ENCODE assay signal across 17 cellular contexts in genomic region chr14:74962493-74962892, GRCh38. TPM values are rescaled to one million over a fixed set of nuclear protein-coding genes. Genes with fewer than 3 reads are reported as not detected.
A peak's percentile ranks its signal among the peaks of the same experiment; 100 is the strongest.
DNase-seq lines count a peak whose midpoint lies in the region; ATAC-seq, FAIRE-seq and TF ChIP-seq lines count a peak whose summit lies in the region.
"Had no signal": no experiment of that assay in that cellular context is flagged by ENCODE, and none has a peak within 500 bp of the region (broad histone marks: within the 10 kb centered on the region; RNA-seq: fewer than 3 reads in every experiment).

No MANE protein-coding gene starts in this region.

- RAD21 ChIA-PET in GM12878 (lab: Charles Lee; ENCODE audit: unreplicated experiment) = interaction anchor here (0.7 to 1.8 kb wide), 6 partner anchors 11 to 83 kb away, joined by 3 to 6 read pairs (median 3); no protein-coding TSS in a partner anchor

- SMC1A ChIA-PET in GM12878 (lab: Charles Lee; ENCODE audit: uncharacterized antibody, unreplicated experiment) = interaction anchor here (0.7 to 2.3 kb wide), 5 partner anchors 11 to 127 kb away, joined by 3 to 14 read pairs (median 3); no protein-coding TSS in a partner anchor

- no peaks in the 10 kb centered on the region for H3K9me3 Mint-ChIP-seq in stimulated activated memory B cell treated with anti-CD40 and anti-IgM and Interleukin-4, amounts not matched to agents 10 μg/mL and 1 μg/mL and 100 μg/mL, for 72 hours
- H3K9me3 Mint-ChIP-seq: central memory CD8-positive, alpha-beta T cell had no signal

- in situ Hi-C loops in GM12878 (cut with MboI) = no loop called here
- in situ Hi-C loops in GM23248 (cut with MboI) = no loop called here

- H3K36me3 ChIP-seq in GM12878 (ENCODE audit: control insufficient read depth in 2 of 2, insufficient read depth in 2 of 2, low read length in 1 of 2) = no peaks in the 10 kb centered on the region
- H3K36me3 ChIP-seq in GM23248 (ENCODE audit: low read depth) = no peaks in the 10 kb centered on the region
- H3K36me3 ChIP-seq: esophagus squamous epithelium had no signal

- ATAC-seq in GM12878 (peak; percentile 75), GM18858 (IDR thresholded peaks at IDR 0.05; ENCODE audit: unreplicated experiment) (no peak)
- ATAC-seq in stimulated activated memory B cell treated with anti-CD40 and anti-IgM and Interleukin-4, amounts not matched to agents 10 μg/mL and 1 μg/mL and 100 μg/mL, for 72 hours = peak; percentile 69

- H3K4me3 ChIP-seq in GM12878 (no peak overlapping the region), GM23248 (no peak overlapping the region)
- H3K4me3 ChIP-seq: esophagus squamous epithelium had no signal

- CTCF ChIA-PET in GM12878 (lab: Yijun Ruan, JAX) = interaction anchor here (0.8 to 8.6 kb wide), 7 partner anchors 16 to 126 kb away, joined by 3 to 61 read pairs (median 4); partner anchors contain the start of genes EIF2B2 and ZC2HC1C

- peaks cover 24% of the 10 kb centered on the region for H3K4me1 Mint-ChIP-seq in stimulated activated memory B cell treated with anti-CD40 and anti-IgM and Interleukin-4, amounts not matched to agents 10 μg/mL and 1 μg/mL and 100 μg/mL, for 72 hours
- H3K4me1 Mint-ChIP-seq: central memory CD8-positive, alpha-beta T cell had no signal

- H3K27ac Mint-ChIP-seq in stimulated activated memory B cell treated with anti-CD40 and anti-IgM and Interleukin-4, amounts not matched to agents 10 μg/mL and 1 μg/mL and 100 μg/mL, for 72 hours = peak overlapping the region; percentile 82

- H3K27me3 ChIP-seq in GM12878 (replicated peaks in 1 of 2; ENCODE audit: control insufficient read depth in 2 of 2, insufficient read depth in 2 of 2, low read length in 1 of 2) (no peaks in the 10 kb centered on the region), GM23248 (replicated peaks; ENCODE audit: insufficient read depth) (no peaks in the 10 kb centered on the region)
- H3K27me3 ChIP-seq: esophagus squamous epithelium had no signal

- TF ChIP-seq CTCF in GM12878 (IDR thresholded peaks at IDR 0.05 in 2 of 3, conservative IDR thresholded peaks at IDR 0.05 in 1 of 3; ENCODE audit: control insufficient read depth in 2 of 3, extremely low read depth in 1 of 3, insufficient read depth in 1 of 3, low read depth in 3 of 3, low read length in 3 of 3) = no peak

- H3K36me3 Mint-ChIP-seq in stimulated activated memory B cell treated with anti-CD40 and anti-IgM and Interleukin-4, amounts not matched to agents 10 μg/mL and 1 μg/mL and 100 μg/mL, for 72 hours = no peaks in the 10 kb centered on the region

- POLR2A ChIA-PET in GM12878 (lab: Charles Lee) = interaction anchor here (0.8 kb wide), 1 partner anchor 9 kb away, joined by 4 read pairs; no protein-coding TSS in a partner anchor

- peaks cover 23% of the 10 kb centered on the region for H3F3A ChIP-seq in GM23248 (ENCODE audit: insufficient read depth)

- WGBS in GM12878 (ENCODE audit: insufficient coverage, insufficient replicate concordance, low lambda C conversion rate, missing lambda C conversion rate) = 31% methylated on average over 8 of the region's 8 CpGs
- 90% methylated on average over 8 of the region's 8 CpGs for WGBS in GM23248 (ENCODE audit: low coverage in 1 of 2, low lambda C conversion rate in 2 of 2, missing lambda C conversion rate in 2 of 2), 2 experiments

- no peaks in the 10 kb centered on the region for H3K27me3 Mint-ChIP-seq in stimulated activated memory B cell treated with anti-CD40 and anti-IgM and Interleukin-4, amounts not matched to agents 10 μg/mL and 1 μg/mL and 100 μg/mL, for 72 hours

- H3K4me2 ChIP-seq in GM12878 (ENCODE audit: control insufficient read depth, insufficient read depth) (peak overlapping the region; percentile 62), GM23248 (ENCODE audit: unreplicated experiment) (no peak overlapping the region)

- peak overlapping the region; percentile 22 for H3K4me3 Mint-ChIP-seq in stimulated activated memory B cell treated with anti-CD40 and anti-IgM and Interleukin-4, amounts not matched to agents 10 μg/mL and 1 μg/mL and 100 μg/mL, for 72 hours
- H3K4me3 Mint-ChIP-seq: central memory CD8-positive, alpha-beta T cell had no signal

- H3K27ac ChIP-seq in GM12878 (ENCODE audit: control insufficient read depth, insufficient read depth) = no peak overlapping the region
- H3K27ac ChIP-seq in GM23248 = no peak overlapping the region
- H3K27ac ChIP-seq: esophagus squamous epithelium had no signal

- intact Hi-C loops in GM12878 (cut with micrococcal nuclease; ENCODE audit: unreplicated experiment) = no loop called here

- H3K4me1 ChIP-seq in GM12878 (ENCODE audit: control insufficient read depth, insufficient read depth, low read length) = peaks cover 14% of the 10 kb centered on the region
- peaks cover 24% of the 10 kb centered on the region for H3K4me1 ChIP-seq in GM23248 (ENCODE audit: insufficient read depth)

- H3K9me2 ChIP-seq in GM23248 (ENCODE audit: insufficient read depth) = no peaks in the 10 kb centered on the region

- TF ChIP-seq EP300 in GM12878 (IDR thresholded peaks at IDR 0.05; ENCODE audit: borderline replicate concordance in 1 of 2, control insufficient read depth in 1 of 2, low read depth in 2 of 2, low read length in 2 of 2) = no peak

- no TSS peak for BruUV-seq in GM12878 (replicated peaks; lab: Mats Ljungman, UMichigan)

- H4K20me1 ChIP-seq in GM12878 (ENCODE audit: control insufficient read depth, insufficient read depth) = no peaks in the 10 kb centered on the region
- no peaks in the 10 kb centered on the region for H4K20me1 ChIP-seq in GM23248 (ENCODE audit: insufficient read depth)

- no peak overlapping the region; the same call in 1 of the 2 replicates for H3K9ac ChIP-seq in GM12878 (ENCODE audit: control insufficient read depth, insufficient read depth, low read length)
- no peak overlapping the region for H3K9ac ChIP-seq in GM23248

- FAIRE-seq in GM12878 (lab: Jason Lieb, UNC) = peak; percentile 18

- H3K79me2 ChIP-seq in GM12878 (ENCODE audit: control insufficient read depth, insufficient read depth, low read length) (no peaks in the 10 kb centered on the region), GM23248 (ENCODE audit: insufficient read depth) (no peaks in the 10 kb centered on the region)

- H2AFZ ChIP-seq in GM12878 (ENCODE audit: control insufficient read depth, low read depth, low read length) (peak overlapping the region; percentile 86), GM23248 (no peak overlapping the region)

- TF ChIP-seq RAD21 in GM12878 (IDR thresholded peaks at IDR 0.05; ENCODE audit: insufficient read depth, low read depth, low read length) = no peak

- no peak for TF ChIP-seq POLR2A in GM12878 (IDR thresholded peaks at IDR 0.05; ENCODE audit: low read depth, low read length)

- no peaks in the 10 kb centered on the region for H3K9me3 ChIP-seq in GM12878 (replicated peaks; ENCODE audit: control insufficient read depth, insufficient read depth, low read length)
- no peaks in the 10 kb centered on the region for H3K9me3 ChIP-seq in GM23248 (ENCODE audit: low read depth)
- H3K9me3 ChIP-seq: esophagus squamous epithelium had no signal

- DNase-seq in SKM-1 treated with dmso at 0.1 percent for 144 hours (lab: John Stamatoyannopoulos, UW; ENCODE audit: unreplicated experiment) = peak; percentile 42
- DNase-seq in SKM-1 (lab: John Stamatoyannopoulos, UW; ENCODE audit: unreplicated experiment) = no peak
- DNase-seq in NOMO-1 treated with DMSO at 0.1 percent for 48 hours (lab: John Stamatoyannopoulos, UW; ENCODE audit: unreplicated experiment) = peak; percentile 81
- DNase-seq in GM12878 (ENCODE audit: low read depth, low spot score) = no peak
- no peak for DNase-seq in SK-N-DZ (ENCODE audit: low spot score)
- DNase-seq in GM23248 = no peak
- DNase-seq: 8988T; activated gamma-delta T cell treated with Interleukin-2 at 50 U/mL for 16 hours; DMS79 treated with DMSO at 0.1 percent for 48 hours; effector CD4-positive, alpha-beta T cell; esophagus squamous epithelium; mesenchymal stem cell; NCI-H69; stimulated activated naive CD8-positive, alpha-beta T cell treated with anti-CD3 and anti-CD28 coated beads, Interleukin-15, Interleukin-2, amounts not matched to agents 100 U/mL and 50 U/mL, for 24 hours had no signal

RNA-seq across cellular contexts. Expression of gene PGF, which starts 7.1 kb away (rescaled TPM):
- 13.5 and 14.0 TPM in 2 replicates for total RNA-seq in GM12878 (2013; cell fraction: nucleolus; rRNA removed)
- total RNA-seq in GM12878 (2014; rRNA removed) (0.76 and 0.79 TPM in 2 replicates), GM12878 (2014; rRNA removed; fragmentation: Illumina TruSeq; extraction: Trizol) (0.40 and 0.46 TPM in 2 replicates), GM12878 (2021) (1.0 and 1.1 TPM in 2 replicates)
- polyA plus RNA-seq in GM12878 (2011; ENCODE audit: low read depth) = 1.0 TPM
- polyA plus RNA-seq in GM12878 (2011; rRNA removed) (2.4 and 5.5 TPM in 2 replicates), GM12878 (2014; fragmentation: Illumina TruSeq; extraction: Trizol) (0.27 and 0.32 TPM in 2 replicates), GM12878 (2014; fragmentation: Nextera tagmentation; extraction: Ambion mirVana) (under 1 TPM; 0.11 to 0.16 TPM), GM12878 (2014; rRNA removed) (0.46 and 0.66 TPM in 2 replicates), GM12878 (2016; fragmentation: Nextera tagmentation; extraction: Ambion mirVana) (1 to 10 TPM; 3.5 to 4.2 TPM), GM23248 (2016; fragmentation: Nextera tagmentation; extraction: Ambion mirVana) (1.1 and 2.1 TPM in 2 replicates)
- polyA plus RNA-seq in GM12878 (2011; cell fraction: cytosol; rRNA removed) = 4.5 and 4.9 TPM in 2 replicates
- polyA plus RNA-seq in GM12878 (2011; cell fraction: nucleus; rRNA removed) = 7.8 and 12.6 TPM in 2 replicates
- polyA plus RNA-seq in GM12878 (2012) = 2.0 and 2.9 TPM in 2 replicates
- polyA minus RNA-seq in GM12878 (2011; rRNA and poly(A)+ RNA removed) = 3.4 and 6.9 TPM in 2 replicates
- 1.4 and 3.5 TPM in 2 replicates for polyA minus RNA-seq in GM12878 (2011; cell fraction: cytosol; rRNA and poly(A)+ RNA removed)
- 8.7 and 9.3 TPM in 2 replicates for polyA minus RNA-seq in GM12878 (2011; cell fraction: nucleus; rRNA and poly(A)+ RNA removed)
- 41.3 and 45.9 TPM in 2 replicates for polyA plus RNA-seq in SK-N-DZ (2014; cell fraction: cytosol; rRNA removed)
- polyA plus RNA-seq in SK-N-DZ (2014; cell fraction: nucleus; rRNA removed) = 19.9 and 28.4 TPM in 2 replicates
- total RNA-seq in GM23248 (2014; rRNA removed; shearing (Covaris generic)) = 1.5 and 1.8 TPM in 2 replicates

RNA-seq across cellular contexts. Expression of gene RPS6KL1, which starts 39.4 kb away (rescaled TPM):
- 0.37 and 0.96 TPM in 2 replicates for total RNA-seq in GM12878 (2013; cell fraction: nucleolus; rRNA removed)
- total RNA-seq in GM12878 (2014; rRNA removed) (3.5 and 4.7 TPM in 2 replicates), GM12878 (2014; rRNA removed; fragmentation: Illumina TruSeq; extraction: Trizol) (1.9 and 2.1 TPM in 2 replicates), GM12878 (2021) (2.8 and 4.2 TPM in 2 replicates)
- polyA plus RNA-seq in GM12878 (2011; ENCODE audit: low read depth) = 0.85 TPM
- polyA plus RNA-seq in GM12878 (2011; rRNA removed) (0.04 and 0.14 TPM in 2 replicates), GM12878 (2014; fragmentation: Illumina TruSeq; extraction: Trizol) (0.54 and 2.1 TPM in 2 replicates), GM12878 (2014; fragmentation: Nextera tagmentation; extraction: Ambion mirVana) (under 1 TPM; 0.23 to 0.73 TPM), GM12878 (2014; rRNA removed) (3.4 and 4.2 TPM in 2 replicates), GM12878 (2016; fragmentation: Nextera tagmentation; extraction: Ambion mirVana) (1 to 10 TPM; 1.3 to 2.0 TPM), GM23248 (2016; fragmentation: Nextera tagmentation; extraction: Ambion mirVana) (0.23 TPM in 1 of 2 replicates, not detected in the other)
- 0.07 and 0.08 TPM in 2 replicates for polyA plus RNA-seq in GM12878 (2011; cell fraction: cytosol; rRNA removed)
- polyA plus RNA-seq in GM12878 (2011; cell fraction: nucleus; rRNA removed) = 0.22 and 0.31 TPM in 2 replicates
- polyA plus RNA-seq in GM12878 (2012) = 2.6 and 2.9 TPM in 2 replicates
- polyA minus RNA-seq in GM12878 (2011; rRNA and poly(A)+ RNA removed) = 0.05 TPM in 1 of 2 replicates, not detected in the other
- polyA minus RNA-seq in GM12878 (2011; cell fraction: cytosol; rRNA and poly(A)+ RNA removed) = not detected in 2 replicates
- polyA minus RNA-seq in GM12878 (2011; cell fraction: nucleus; rRNA and poly(A)+ RNA removed) = 0.29 TPM in 1 of 2 replicates, not detected in the other
- 19.0 and 27.3 TPM in 2 replicates for polyA plus RNA-seq in SK-N-DZ (2014; cell fraction: cytosol; rRNA removed)
- 72.4 and 86.5 TPM in 2 replicates for polyA plus RNA-seq in SK-N-DZ (2014; cell fraction: nucleus; rRNA removed)
- total RNA-seq in GM23248 (2014; rRNA removed; shearing (Covaris generic)) = 0.38 and 1.4 TPM in 2 replicates

RNA-seq across cellular contexts. Expression of gene EIF2B2, which starts 40.2 kb away (rescaled TPM):
- total RNA-seq in GM12878 (2013; cell fraction: nucleolus; rRNA removed) = 35.5 and 38.2 TPM in 2 replicates
- total RNA-seq in GM12878 (2014; rRNA removed) = 54.4 and 68.7 TPM in 2 replicates
- 36.9 and 39.6 TPM in 2 replicates for total RNA-seq in GM12878 (2014; rRNA removed; fragmentation: Illumina TruSeq; extraction: Trizol)
- total RNA-seq in GM12878 (2021) = 52.5 and 58.6 TPM in 2 replicates
- polyA plus RNA-seq in GM12878 (2011; ENCODE audit: low read depth) = 32.2 TPM
- polyA plus RNA-seq in GM12878 (2011; rRNA removed) = 125 and 168 TPM in 2 replicates
- polyA plus RNA-seq in GM12878 (2011; cell fraction: cytosol; rRNA removed) = 150 and 158 TPM in 2 replicates
- 84.4 and 109 TPM in 2 replicates for polyA plus RNA-seq in GM12878 (2011; cell fraction: nucleus; rRNA removed)
- polyA plus RNA-seq in GM12878 (2012) = 37.3 and 38.7 TPM in 2 replicates
- 72.5 and 78.8 TPM in 2 replicates for polyA plus RNA-seq in GM12878 (2014; fragmentation: Illumina TruSeq; extraction: Trizol)
- polyA plus RNA-seq in GM12878 (2014; fragmentation: Nextera tagmentation; extraction: Ambion mirVana) = 10 to 100 TPM; 17.4 to 32.3 TPM
- polyA plus RNA-seq in GM12878 (2014; rRNA removed) = 72.2 and 91.4 TPM in 2 replicates
- 10 to 100 TPM; 85.8 to 94.4 TPM for polyA plus RNA-seq in GM12878 (2016; fragmentation: Nextera tagmentation; extraction: Ambion mirVana)
- polyA minus RNA-seq in GM12878 (2011; rRNA and poly(A)+ RNA removed) = 89.6 and 107 TPM in 2 replicates
- 23.5 and 25.8 TPM in 2 replicates for polyA minus RNA-seq in GM12878 (2011; cell fraction: cytosol; rRNA and poly(A)+ RNA removed)
- 25.3 and 53.3 TPM in 2 replicates for polyA minus RNA-seq in GM12878 (2011; cell fraction: nucleus; rRNA and poly(A)+ RNA removed)
- polyA plus RNA-seq in SK-N-DZ (2014; cell fraction: cytosol; rRNA removed) = 49.7 and 57.3 TPM in 2 replicates
- polyA plus RNA-seq in SK-N-DZ (2014; cell fraction: nucleus; rRNA removed) = 47.3 and 55.5 TPM in 2 replicates
- 18.6 and 40.6 TPM in 2 replicates for total RNA-seq in GM23248 (2014; rRNA removed; shearing (Covaris generic))
- polyA plus RNA-seq in GM23248 (2016; fragmentation: Nextera tagmentation; extraction: Ambion mirVana) = 50.2 and 55.0 TPM in 2 replicates

Comparison
In these comparisons a context has a peak if more than half of its experiments do, and no peak if none do; other contexts are left out.
1. DNase-seq: peak in SKM-1 treated with dmso at 0.1 percent for 144 hours (single experiment) and NOMO-1 treated with DMSO at 0.1 percent for 48 hours (single experiment); none in SKM-1 (single experiment), GM12878 (single experiment), SK-N-DZ (single experiment) and GM23248 (single experiment).